8 cellular contexts compared by ENCODE assay signal in genomic region chr12:53543539-53543938, GRCh38. TPM values are rescaled to one million over a fixed set of nuclear protein-coding genes. Genes with fewer than 3 reads are reported as not detected.
DNase-seq lines count a peak whose midpoint lies in the region; ATAC-seq, FAIRE-seq and TF ChIP-seq lines count a peak whose summit lies in the region.

No MANE protein-coding gene starts in this region.

- 46% methylated on average over 5 of the region's 5 CpGs for WGBS in K562 (ENCODE audit: insufficient coverage, low coverage, missing lambda C conversion rate)

- H3K9me1 ChIP-seq in K562 (ENCODE audit: control insufficient read depth, insufficient read depth, low read length): no peaks in the 10 kb centered on the region

- no peaks in the 10 kb centered on the region for H3K36me3 Mint-ChIP-seq in T-helper 17 cell (ENCODE audit: low read depth)

- H3K36me3 ChIP-seq in K562 (ENCODE audit: control insufficient read depth, insufficient read depth, low read length) (peaks cover 34% of the 10 kb centered on the region; the same call in 2 of the 3 replicates), iPS-20b (ENCODE audit: insufficient read depth, low read depth, low read length) (peaks cover 17% of the 10 kb centered on the region)

- TF ChIP-seq RAD21 in K562 (CRISPR knock-in tag; conservative IDR thresholded peaks at IDR 0.05 in 1 of 2, IDR thresholded peaks at IDR 0.05 in 1 of 2): peak; percentile 50 to 75

- no peaks in the 10 kb centered on the region for H3K79me2 ChIP-seq in K562 (ENCODE audit: control insufficient read depth, insufficient read depth, low read length)

- H3K9me3 ChIP-seq in T-helper 17 cell (ENCODE audit: control insufficient read depth, low read length, poor library complexity, severe bottlenecking): no peaks in the 10 kb centered on the region
- no peaks in the 10 kb centered on the region for H3K9me3 ChIP-seq in K562 (replicated peaks; ENCODE audit: control insufficient read depth, insufficient read depth, low read depth, low read length)
- H3K9me3 ChIP-seq in iPS-20b (ENCODE audit: insufficient read depth, low read depth, low read length): no peaks in the 10 kb centered on the region

- H4K20me1 ChIP-seq in K562 (replicated peaks; ENCODE audit: control insufficient read depth, insufficient read depth, low read length): no peaks in the 10 kb centered on the region

- H3K4me2 ChIP-seq in K562 (ENCODE audit: insufficient read depth, low read length): no peak overlapping the region

- peak; percentile 85 for FAIRE-seq in K562 (lab: Jason Lieb, UNC)

- in situ Hi-C loops in K562 (cut with MboI): loop anchor here (5.0 kb wide), 1 partner anchor 134 kb away; the partner anchor contains the start of gene ATP5MC2

- peak; percentile 82 to 99 (median 98) for TF ChIP-seq CTCF in K562 (IDR thresholded peaks at IDR 0.05 in 2 of 3, conservative IDR thresholded peaks at IDR 0.05 in 1 of 3; ENCODE audit: insufficient read depth in 2 of 3, low read depth in 1 of 3, low read length in 3 of 3)

- H3K27ac Mint-ChIP-seq in T-helper 17 cell: peak overlapping the region; percentile 75

- TF ChIP-seq POLR2A in K562 (conservative IDR thresholded peaks at IDR 0.05): no peak

- intact Hi-C loops in K562 (cut with micrococcal nuclease): loop anchor here (1.0 to 2.0 kb wide), 2 partner anchors 133 to 203 kb away; partner anchors contain the start of gene ATP5MC2

- H3K27me3 Mint-ChIP-seq in T-helper 17 cell: no peaks in the 10 kb centered on the region

- no peaks in the 10 kb centered on the region for H3K27me3 ChIP-seq in K562 (ENCODE audit: control insufficient read depth in 2 of 2, insufficient read depth in 2 of 2, low read length in 2 of 2)
- H3K27me3 ChIP-seq in iPS-20b (ENCODE audit: insufficient read depth, low read length): no peaks in the 10 kb centered on the region

- ATAC-seq in GM21737 (IDR thresholded peaks at IDR 0.05; ENCODE audit: unreplicated experiment) (peak; percentile 72), T-helper 17 cell (peak; percentile 98), K562 (peak; percentile 98)

- peaks cover 8% of the 10 kb centered on the region for H3K4me1 Mint-ChIP-seq in T-helper 17 cell

- no peak overlapping the region for H3K9ac ChIP-seq in K562 (ENCODE audit: insufficient read depth in 1 of 2, low read depth in 2 of 2, low read length in 2 of 2)
- H3K9ac ChIP-seq in iPS-20b (ENCODE audit: low read depth, low read length): peak overlapping the region; percentile 18; the same call in 1 of the 2 replicates

- 0 out of 2 replicates have a peak overlapping the region, but pooled peaks have one; percentile 1 for H2AFZ ChIP-seq in K562 (ENCODE audit: low read depth, low read length)

- H3K4me1 ChIP-seq in K562 (replicated peaks in 1 of 2; ENCODE audit: control insufficient read depth in 2 of 2, insufficient read depth in 2 of 2, low read length in 2 of 2) (no peaks in the 10 kb centered on the region; a peak in 1 of 5 replicates), iPS-20b (ENCODE audit: insufficient read depth, low read length) (0 out of 2 replicates have a peak, but pooled peaks cover 4% of the 10 kb centered on the region)

- BruUV-seq in K562 (replicated peaks; lab: Mats Ljungman, UMichigan): no TSS peak

- DNase-seq in D341Med (ENCODE audit: low spot score) (peak; percentile 80), NCI-H128 (lab: John Stamatoyannopoulos, UW; ENCODE audit: unreplicated experiment) (peak; percentile 8), T-helper 17 cell (peak in 1 of 3 donors; percentile 16), K562 (ENCODE audit: extremely low read depth in 1 of 4, low spot score in 3 of 4) (peak; percentile 42 to 63 (median 58)), smooth muscle cell of the brain vasculature (ENCODE audit: low read depth, low spot score) (peak; percentile 45), NCI-H1048 (lab: John Stamatoyannopoulos, UW) (no peak)

- no peak overlapping the region for H3K4me3 Mint-ChIP-seq in T-helper 17 cell

- H3K27ac ChIP-seq in K562 (ENCODE audit: extremely low read depth, low read depth, low read length): no peak overlapping the region
- H3K27ac ChIP-seq in iPS-20b (ENCODE audit: low read length): no peak overlapping the region

- TF ChIP-seq EP300 in K562 (IDR thresholded peaks at IDR 0.05; ENCODE audit: low read length): no peak

- POLR2A ChIA-PET in K562 (lab: Yijun Ruan, JAX): interaction anchor here (0.6 to 3.4 kb wide), 4 partner anchors 11 to 133 kb away, joined by 3 to 14 read pairs (median 3); partner anchors contain the start of gene ATP5MC2

- H3K4me3 ChIP-seq in K562: no peak overlapping the region
- H3K4me3 ChIP-seq in iPS-20b (ENCODE audit: low read length): no peak overlapping the region

- CTCF ChIA-PET in K562 (lab: Yijun Ruan, JAX; ENCODE audit: low intra/inter-chr PET ratio): interaction anchor here (0.6 to 4.5 kb wide), 4 partner anchors 9 to 214 kb away, joined by 3 to 59 read pairs (median 8); partner anchors contain the start of gene ATP5MC2

RNA-seq across cellular contexts. Expression of gene NPFF, which starts 36.3 kb away (rescaled TPM):
- not detected for total RNA-seq in T-helper 17 cell
- total RNA-seq in K562 (2011; cell fraction: chromatin; rRNA removed; ENCODE audit: low replicate concordance): not detected in 2 replicates
- total RNA-seq in K562 (2011; cell fraction: nucleolus; rRNA removed): not detected in 2 replicates
- not detected in 2 replicates for total RNA-seq in K562 (2011; cell fraction: nucleoplasm; rRNA removed)
- not detected in 2 replicates for total RNA-seq in K562 (2014; rRNA removed)
- total RNA-seq in K562 (2014; rRNA removed; fragmentation: Illumina TruSeq; extraction: Trizol): not detected in 2 replicates
- total RNA-seq in K562 (2015; rRNA removed; fragmentation: Illumina TruSeq; extraction: Trizol): not detected in 2 replicates
- not detected in 2 replicates for total RNA-seq in K562 (2021)
- polyA plus RNA-seq in K562 (2011; rRNA removed): not detected in 2 replicates
- 0.28 TPM in 1 of 2 replicates, not detected in the other for polyA plus RNA-seq in K562 (2011; cell fraction: cytosol; rRNA removed)
- not detected in 2 replicates for polyA plus RNA-seq in K562 (2011; cell fraction: nucleus; rRNA removed)
- 0.55 TPM in 1 of 2 replicates, not detected in the other for polyA plus RNA-seq in K562 (2012)
- polyA plus RNA-seq in K562 (2014; fragmentation: Illumina TruSeq; extraction: Trizol): 0.55 TPM in 1 of 2 replicates, not detected in the other
- under 1 TPM in 1 of 2 experiments, not detected in 1; 0.15 TPM for polyA plus RNA-seq in K562 (2014; fragmentation: Nextera tagmentation; extraction: Ambion mirVana)
- 1.2 TPM in 1 of 2 replicates, not detected in the other for polyA plus RNA-seq in K562 (2014; rRNA removed)
- polyA minus RNA-seq in K562 (2011; rRNA and poly(A)+ RNA removed): not detected in 2 replicates
- not detected in 2 replicates for polyA minus RNA-seq in K562 (2011; cell fraction: cytosol; rRNA and poly(A)+ RNA removed)
- not detected in 2 replicates for polyA minus RNA-seq in K562 (2011; cell fraction: nucleus; rRNA and poly(A)+ RNA removed)

RNA-seq across cellular contexts. Expression of gene TARBP2, which starts 42.5 kb away (rescaled TPM):
- total RNA-seq in T-helper 17 cell: 10 to 100 TPM; 28.4 to 29.3 TPM
- total RNA-seq in K562 (2011; cell fraction: chromatin; rRNA removed; ENCODE audit: low replicate concordance): 87.5 and 179 TPM in 2 replicates
- 124 and 126 TPM in 2 replicates for total RNA-seq in K562 (2011; cell fraction: nucleolus; rRNA removed)
- 113 and 115 TPM in 2 replicates for total RNA-seq in K562 (2011; cell fraction: nucleoplasm; rRNA removed)
- 63.1 and 75.7 TPM in 2 replicates for total RNA-seq in K562 (2014; rRNA removed)
- 21.0 and 25.2 TPM in 2 replicates for total RNA-seq in K562 (2014; rRNA removed; fragmentation: Illumina TruSeq; extraction: Trizol)
- total RNA-seq in K562 (2015; rRNA removed; fragmentation: Illumina TruSeq; extraction: Trizol): 54.6 and 56.5 TPM in 2 replicates
- 55.4 and 59.2 TPM in 2 replicates for total RNA-seq in K562 (2021)
- polyA plus RNA-seq in K562 (2011; rRNA removed): 40.4 and 55.0 TPM in 2 replicates
- polyA plus RNA-seq in K562 (2011; cell fraction: cytosol; rRNA removed): 69.6 and 99.9 TPM in 2 replicates
- polyA plus RNA-seq in K562 (2011; cell fraction: nucleus; rRNA removed): 222 and 277 TPM in 2 replicates
- 56.1 and 59.4 TPM in 2 replicates for polyA plus RNA-seq in K562 (2012)
- 44.6 and 51.6 TPM in 2 replicates for polyA plus RNA-seq in K562 (2014; fragmentation: Illumina TruSeq; extraction: Trizol)
- polyA plus RNA-seq in K562 (2014; fragmentation: Nextera tagmentation; extraction: Ambion mirVana): 10 to 100 TPM in 1 of 2 experiments, 1 to 10 TPM in 1; 5.6 to 16.6 TPM
- polyA plus RNA-seq in K562 (2014; rRNA removed): 68.7 and 69.0 TPM in 2 replicates
- 20.1 and 22.4 TPM in 2 replicates for polyA minus RNA-seq in K562 (2011; rRNA and poly(A)+ RNA removed)
- 17.8 and 20.6 TPM in 2 replicates for polyA minus RNA-seq in K562 (2011; cell fraction: cytosol; rRNA and poly(A)+ RNA removed)
- 45.2 and 71.4 TPM in 2 replicates for polyA minus RNA-seq in K562 (2011; cell fraction: nucleus; rRNA and poly(A)+ RNA removed)

RNA-seq across cellular contexts. Expression of gene MAP3K12, which starts 44.3 kb away (rescaled TPM):
- 10 to 100 TPM; 25.5 to 28.6 TPM for total RNA-seq in T-helper 17 cell
- 10.8 and 23.0 TPM in 2 replicates for total RNA-seq in K562 (2011; cell fraction: chromatin; rRNA removed; ENCODE audit: low replicate concordance)
- total RNA-seq in K562 (2011; cell fraction: nucleolus; rRNA removed): 12.2 and 17.2 TPM in 2 replicates
- total RNA-seq in K562 (2011; cell fraction: nucleoplasm; rRNA removed): 9.6 and 12.4 TPM in 2 replicates
- total RNA-seq in K562 (2014; rRNA removed): 1.1 and 1.3 TPM in 2 replicates
- total RNA-seq in K562 (2014; rRNA removed; fragmentation: Illumina TruSeq; extraction: Trizol): 0.93 and 1.1 TPM in 2 replicates
- total RNA-seq in K562 (2015; rRNA removed; fragmentation: Illumina TruSeq; extraction: Trizol): 1.6 and 1.9 TPM in 2 replicates
- total RNA-seq in K562 (2021): 2.1 and 2.6 TPM in 2 replicates
- 1.7 and 2.2 TPM in 2 replicates for polyA plus RNA-seq in K562 (2011; rRNA removed)
- polyA plus RNA-seq in K562 (2011; cell fraction: cytosol; rRNA removed): 1.7 and 3.8 TPM in 2 replicates
- polyA plus RNA-seq in K562 (2011; cell fraction: nucleus; rRNA removed): 15.6 and 23.0 TPM in 2 replicates
- polyA plus RNA-seq in K562 (2012): 4.6 and 6.4 TPM in 2 replicates
- 1.3 and 1.8 TPM in 2 replicates for polyA plus RNA-seq in K562 (2014; fragmentation: Illumina TruSeq; extraction: Trizol)
- polyA plus RNA-seq in K562 (2014; fragmentation: Nextera tagmentation; extraction: Ambion mirVana): under 1 TPM; 0.10 to 0.46 TPM
- 1.1 and 2.4 TPM in 2 replicates for polyA plus RNA-seq in K562 (2014; rRNA removed)
- 1.8 and 2.8 TPM in 2 replicates for polyA minus RNA-seq in K562 (2011; rRNA and poly(A)+ RNA removed)
- polyA minus RNA-seq in K562 (2011; cell fraction: cytosol; rRNA and poly(A)+ RNA removed): 1.4 and 1.5 TPM in 2 replicates
- 3.4 TPM in 2 replicates for polyA minus RNA-seq in K562 (2011; cell fraction: nucleus; rRNA and poly(A)+ RNA removed)
